In the genomic region with DNA sequence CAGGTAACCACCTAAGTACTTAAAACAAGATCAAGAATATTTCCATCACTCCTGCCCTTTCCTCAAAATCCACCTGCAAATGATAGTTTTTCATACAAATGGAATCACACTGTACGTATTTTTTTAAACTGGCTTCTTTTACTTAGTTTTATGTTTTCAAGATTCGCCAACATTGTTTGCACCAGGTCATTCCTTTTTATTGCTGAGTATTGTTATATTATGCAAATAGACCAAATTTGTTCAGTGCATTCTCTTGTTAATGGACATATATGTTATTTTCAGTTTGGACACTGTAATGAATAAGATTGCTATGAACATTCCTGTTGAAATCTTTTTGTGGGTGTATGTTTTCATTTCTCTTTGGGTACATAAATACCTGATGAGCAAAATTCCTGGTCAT, we compare ENCODE assay signal across 20 cellular contexts. TPM values are rescaled to one million over a fixed set of nuclear protein-coding genes. Genes with fewer than 3 reads are reported as not detected.
DNase-seq lines count a peak whose midpoint lies in the region; ATAC-seq, FAIRE-seq and TF ChIP-seq lines count a peak whose summit lies in the region.
"Had no signal": no experiment of that assay in that cellular context is flagged by ENCODE, and none has a peak within 500 bp of the region (broad histone marks: within the 10 kb centered on the region; RNA-seq: fewer than 3 reads in every experiment).

No MANE protein-coding gene starts in this region.

- H3K79me2 ChIP-seq in K562 (ENCODE audit: control insufficient read depth, insufficient read depth, low read length), result no peaks in the 10 kb centered on the region

- H3K4me3 ChIP-seq in A549 (no peak overlapping the region), K562 (no peak overlapping the region)
- H3K4me3 ChIP-seq: BLaER1 treated with 17β-estradiol and CSF1 and Interleukin-3, amounts not matched to agents 10 nM and 100 nM; GM12878 had no signal

- 84% methylated on average over 2 of the region's 2 CpGs for WGBS in A549 (ENCODE audit: missing lambda C conversion rate)
- WGBS in K562 (ENCODE audit: insufficient coverage, low coverage, missing lambda C conversion rate), result 2% methylated on average over 2 of the region's 2 CpGs

- H3K9ac ChIP-seq in K562 (ENCODE audit: insufficient read depth in 1 of 2, low read depth in 2 of 2, low read length in 2 of 2), result no peak overlapping the region
- H3K9ac ChIP-seq: BLaER1 treated with 17β-estradiol and CSF1 and Interleukin-3, amounts not matched to agents 10 nM and 100 nM had no signal

- no peak for ATAC-seq in A549
- no peak for ATAC-seq in K562
- ATAC-seq in GM21447 (IDR thresholded peaks at IDR 0.05; ENCODE audit: unreplicated experiment), result no peak
- ATAC-seq: CD8-positive, alpha-beta T cell; GM12878 had no signal

- no peak for TF ChIP-seq RAD21 in A549 (conservative IDR thresholded peaks at IDR 0.05 in 1 of 2, IDR thresholded peaks at IDR 0.05 in 1 of 2)
- TF ChIP-seq RAD21 in K562 (CRISPR knock-in tag; conservative IDR thresholded peaks at IDR 0.05 in 1 of 2, IDR thresholded peaks at IDR 0.05 in 1 of 2), result no peak

- POLR2A ChIA-PET in A549 (lab: Yijun Ruan, JAX) (interaction anchor here (1.0 kb wide), 1 partner anchor 191 kb away, joined by 3 read pairs; no protein-coding TSS in a partner anchor), K562 (lab: Yijun Ruan, JAX) (no interaction called here)

- in situ Hi-C loops in K562 (cut with MboI), result no loop called here

- no peak overlapping the region for H2AFZ ChIP-seq in K562 (ENCODE audit: low read depth, low read length)

- no peaks in the 10 kb centered on the region for H3K36me3 ChIP-seq in K562 (ENCODE audit: control insufficient read depth, insufficient read depth, low read length)
- H3K36me3 ChIP-seq: BLaER1 treated with 17β-estradiol and CSF1 and Interleukin-3, amounts not matched to agents 10 nM and 100 nM had no signal

- H3K9me3 ChIP-seq in A549, result peaks cover 3% of the 10 kb centered on the region; the same call in 1 of the 3 replicates
- H3K9me3 ChIP-seq in K562 (replicated peaks; ENCODE audit: control insufficient read depth, insufficient read depth, low read depth, low read length), result no peaks in the 10 kb centered on the region
- H3K9me3 ChIP-seq: BLaER1 treated with 17β-estradiol and CSF1 and Interleukin-3, amounts not matched to agents 10 nM and 100 nM; Caco-2 had no signal

- H3K9me1 ChIP-seq in K562 (ENCODE audit: control insufficient read depth, insufficient read depth, low read length), result no peaks in the 10 kb centered on the region

- H3K27me3 ChIP-seq in K562 (ENCODE audit: control insufficient read depth in 2 of 2, insufficient read depth in 2 of 2, low read length in 2 of 2), result peaks cover 11 to 17% of the 10 kb centered on the region in 2 experiments; a peak in 3 of 5 replicates
- H3K27me3 ChIP-seq: BLaER1 treated with 17β-estradiol and CSF1 and Interleukin-3, amounts not matched to agents 10 nM and 100 nM had no signal

- intact Hi-C loops in K562 (cut with micrococcal nuclease), result no loop called here

- DNase-seq in A549 (ENCODE audit: low read depth in 1 of 2, low spot score in 1 of 2) (no peak), K562 (ENCODE audit: extremely low read depth in 1 of 4, low spot score in 3 of 4) (no peak), OCI-M1 (lab: John Stamatoyannopoulos, UW) (no peak)
- DNase-seq: 8988T; AML-193; Caco-2; Calu3; CD4-positive, alpha-beta T cell; CD8-positive, alpha-beta T cell; DMS79 treated with DMSO at 0.1 percent for 48 hours; GDM1 had no signal

- TF ChIP-seq POLR2A in A549 (IDR thresholded peaks at IDR 0.05; ENCODE audit: low read length), result no peak
- no peak for TF ChIP-seq POLR2A in K562 (conservative IDR thresholded peaks at IDR 0.05)

- CTCF ChIA-PET in A549 (lab: Yijun Ruan, JAX), result no interaction called here
- CTCF ChIA-PET in K562 (lab: Yijun Ruan, JAX; ENCODE audit: low intra/inter-chr PET ratio), result no interaction called here

- no peaks in the 10 kb centered on the region for H4K20me1 ChIP-seq in K562 (replicated peaks; ENCODE audit: control insufficient read depth, insufficient read depth, low read length)
- H4K20me1 ChIP-seq: BLaER1 treated with 17β-estradiol and CSF1 and Interleukin-3, amounts not matched to agents 10 nM and 100 nM had no signal

- TF ChIP-seq CTCF in A549 (IDR thresholded peaks at IDR 0.05), result no peak
- TF ChIP-seq CTCF in K562 (IDR thresholded peaks at IDR 0.05 in 2 of 3, conservative IDR thresholded peaks at IDR 0.05 in 1 of 3; ENCODE audit: insufficient read depth in 2 of 3, low read depth in 1 of 3, low read length in 3 of 3), result no peak

- no TSS peak for BruUV-seq in K562 (replicated peaks; lab: Mats Ljungman, UMichigan)

- FAIRE-seq in A549 (lab: Jason Lieb, UNC) (no peak), G401.6 (lab: Jason Lieb, UNC) (peak; percentile 56), K562 (lab: Jason Lieb, UNC) (no peak)
- FAIRE-seq: A204.1, D721Med, GM12878, GM12892, GM18507 had no signal

- H3K4me1 ChIP-seq in A549, result no peaks in the 10 kb centered on the region
- H3K4me1 ChIP-seq in K562 (replicated peaks in 1 of 2; ENCODE audit: control insufficient read depth in 2 of 2, insufficient read depth in 2 of 2, low read length in 2 of 2), result no peaks in the 10 kb centered on the region
- H3K4me1 ChIP-seq: BLaER1 treated with 17β-estradiol and CSF1 and Interleukin-3, amounts not matched to agents 10 nM and 100 nM had no signal

- no peak overlapping the region for H3K27ac ChIP-seq in A549
- H3K27ac ChIP-seq in K562 (ENCODE audit: extremely low read depth, low read depth, low read length), result no peak overlapping the region
- H3K27ac ChIP-seq: BLaER1 treated with 17β-estradiol and CSF1 and Interleukin-3, amounts not matched to agents 10 nM and 100 nM; C4-2B had no signal

- TF ChIP-seq EP300 in A549 (IDR thresholded peaks at IDR 0.05) (no peak), K562 (IDR thresholded peaks at IDR 0.05; ENCODE audit: low read length) (no peak)

- no peak overlapping the region for H3K4me2 ChIP-seq in A549
- no peak overlapping the region for H3K4me2 ChIP-seq in K562 (ENCODE audit: insufficient read depth, low read length)
- H3K4me2 ChIP-seq: BLaER1 treated with 17β-estradiol and CSF1 and Interleukin-3, amounts not matched to agents 10 nM and 100 nM had no signal

TF ChIP-seq in A549, 52 proteins besides CTCF, POLR2A, EP300 and RAD21:
- TF ChIP-seq USF2 (IDR thresholded peaks at IDR 0.05), result no peak
- peak; percentile 51 for TF ChIP-seq MAFK (IDR thresholded peaks at IDR 0.05; ENCODE audit: partially characterized antibody)

TF ChIP-seq in K562, 482 proteins besides CTCF, POLR2A, EP300 and RAD21 (continues in another document):
- TF ChIP-seq GTF3C2 (IDR thresholded peaks at IDR 0.05; ENCODE audit: borderline replicate concordance, extremely low read depth, insufficient read length) (no peak), GATAD2B (IDR thresholded peaks at IDR 0.05; ENCODE audit: borderline replicate concordance) (no peak), CAMTA2 (CRISPR knock-in tag; conservative IDR thresholded peaks at IDR 0.05) (no peak)

RNA-seq across cellular contexts. Expression of gene ANKRD31, which starts 8.3 kb away (rescaled TPM):
- polyA plus RNA-seq in A549 (2011; rRNA removed), result 0.34 and 0.49 TPM in 2 replicates
- 0.03 TPM in 2 replicates for polyA plus RNA-seq in A549 (2012; cell fraction: cytosol; rRNA removed)
- 0.02 TPM in 2 replicates for polyA plus RNA-seq in A549 (2012; cell fraction: nucleus; rRNA removed)
- 0.12 to 0.15 TPM (median 0.15 TPM) in 3 replicates for polyA plus RNA-seq in A549 (2017; fragmentation: RNase III; extraction: RNeasy Plus Mini Kit Qiagen cat#74134 plus additional on column Dnase treatment)
- 0.21 and 0.34 TPM in 2 replicates for polyA minus RNA-seq in A549 (2011; rRNA and poly(A)+ RNA removed)
- total RNA-seq in K562 (2011; cell fraction: chromatin; rRNA removed; ENCODE audit: low replicate concordance), result 0.09 and 0.42 TPM in 2 replicates
- total RNA-seq in K562 (2011; cell fraction: nucleolus; rRNA removed), result under 0.01 TPM in 2 replicates
- 0.15 TPM in 1 of 2 replicates, not detected in the other for total RNA-seq in K562 (2011; cell fraction: nucleoplasm; rRNA removed)
- under 0.01 and 0.08 TPM in 2 replicates for total RNA-seq in K562 (2014; rRNA removed)
- 0.06 and 0.11 TPM in 2 replicates for total RNA-seq in K562 (2014; rRNA removed; fragmentation: Illumina TruSeq; extraction: Trizol)
- total RNA-seq in K562 (2015; rRNA removed; fragmentation: Illumina TruSeq; extraction: Trizol), result 0.04 and 0.08 TPM in 2 replicates
- 0.04 and 0.07 TPM in 2 replicates for total RNA-seq in K562 (2021)
- 0.04 and 0.07 TPM in 2 replicates for polyA plus RNA-seq in K562 (2011; rRNA removed)
- 0.03 TPM in 1 of 2 replicates, not detected in the other for polyA plus RNA-seq in K562 (2011; cell fraction: cytosol; rRNA removed)
- polyA plus RNA-seq in K562 (2011; cell fraction: nucleus; rRNA removed), result 0.03 and 0.04 TPM in 2 replicates
- 0.03 and 0.07 TPM in 2 replicates for polyA plus RNA-seq in K562 (2012)
- polyA plus RNA-seq in K562 (2014; fragmentation: Illumina TruSeq; extraction: Trizol), result 0.04 and 0.06 TPM in 2 replicates
- polyA plus RNA-seq in K562 (2014; fragmentation: Nextera tagmentation; extraction: Ambion mirVana), result under 1 TPM; 0.03 to 0.04 TPM
- 0.04 TPM in 1 of 2 replicates, not detected in the other for polyA plus RNA-seq in K562 (2014; rRNA removed)
- 0.09 and 0.14 TPM in 2 replicates for polyA minus RNA-seq in K562 (2011; rRNA and poly(A)+ RNA removed)
- not detected in 2 replicates for polyA minus RNA-seq in K562 (2011; cell fraction: cytosol; rRNA and poly(A)+ RNA removed)
- polyA minus RNA-seq in K562 (2011; cell fraction: nucleus; rRNA and poly(A)+ RNA removed), result 0.13 and 0.22 TPM in 2 replicates

Comparison
In these comparisons a context has a peak if more than half of its experiments do, and no peak if none do; other contexts are left out.
1. Of the 35 proteins assayed by ChIP-seq in both K562 and A549: peak only in K562: none; only in A549: none; in both: MAFK; in neither: 34.